In genomic region chr12:90854136-90854689, GRCh38 we compare ENCODE assay signal across 8 cellular contexts.
A peak's percentile ranks its signal among the peaks of the same experiment; 100 is the strongest.
DNase-seq lines count a peak whose midpoint lies in the region; ATAC-seq, FAIRE-seq and TF ChIP-seq lines count a peak whose summit lies in the region.

No MANE protein-coding gene starts in this region.

- no peaks in the 10 kb centered on the region for H3K36me3 ChIP-seq in GM12878 (ENCODE audit: control insufficient read depth in 2 of 2, insufficient read depth in 2 of 2, low read length in 1 of 2)
- no peaks in the 10 kb centered on the region for H3K36me3 ChIP-seq in kidney epithelial cell (ENCODE audit: control insufficient read depth, insufficient read depth, low read length)
- H3K36me3 ChIP-seq in uterus = no peaks in the 10 kb centered on the region

- H3K4me1 ChIP-seq in GM12878 (ENCODE audit: control insufficient read depth, insufficient read depth, low read length) = no peaks in the 10 kb centered on the region
- no peaks in the 10 kb centered on the region for H3K4me1 ChIP-seq in uterus

- H2AFZ ChIP-seq in GM12878 (ENCODE audit: control insufficient read depth, low read depth, low read length) = no peak overlapping the region

- POLR2A ChIA-PET in GM12878 (lab: Charles Lee) = no interaction called here

- intact Hi-C loops in GM12878 (cut with micrococcal nuclease; ENCODE audit: unreplicated experiment) = loop anchor here (1.0 to 10.0 kb wide), 3 partner anchors 8 to 1379 kb away; no protein-coding TSS in a partner anchor
- intact Hi-C loops in uterus (cut with DNase I; ENCODE audit: low total_unique reads) = no loop called here

- CTCF ChIA-PET in GM12878 (lab: Yijun Ruan, JAX) = interaction anchor here (0.6 to 1.5 kb wide), 8 partner anchors 8 to 1835 kb away, joined by 3 to 9 read pairs (median 4); no protein-coding TSS in a partner anchor

- no TSS peak for BruUV-seq in GM12878 (replicated peaks; lab: Mats Ljungman, UMichigan)

- H3K27ac ChIP-seq in GM12878 (ENCODE audit: control insufficient read depth, insufficient read depth) = no peak overlapping the region
- H3K27ac ChIP-seq in uterus = no peak overlapping the region

- WGBS in GM12878 (ENCODE audit: insufficient coverage, insufficient replicate concordance, low lambda C conversion rate, missing lambda C conversion rate) = 13% methylated on average over 8 of the region's 8 CpGs

- TF ChIP-seq RAD21 in GM12878 (IDR thresholded peaks at IDR 0.05; ENCODE audit: insufficient read depth, low read depth, low read length) = peak; percentile 66

- in situ Hi-C loops in GM13977 (cut with MboI; ENCODE audit: low pct_unique_long_range_greater_than_20kb, low sequenced_read_pairs, unreplicated experiment) (no loop called here), GM12878 (cut with MboI) (no loop called here)

- H3K4me2 ChIP-seq in GM12878 (ENCODE audit: control insufficient read depth, insufficient read depth) = no peak overlapping the region

- no peaks in the 10 kb centered on the region for H4K20me1 ChIP-seq in GM12878 (ENCODE audit: control insufficient read depth, insufficient read depth)

- no peak for TF ChIP-seq EP300 in GM12878 (IDR thresholded peaks at IDR 0.05; ENCODE audit: borderline replicate concordance in 1 of 2, control insufficient read depth in 1 of 2, low read depth in 2 of 2, low read length in 2 of 2)

- SMC1A ChIA-PET in GM12878 (lab: Charles Lee; ENCODE audit: uncharacterized antibody, unreplicated experiment) = no interaction called here

- DNase-seq in CD1c-positive myeloid dendritic cell (ENCODE audit: extremely low spot score) (peak; percentile 22), GM13977 (ENCODE audit: low spot score) (no peak), NCI-H2227 (lab: John Stamatoyannopoulos, UW; ENCODE audit: unreplicated experiment) (peak; percentile 63), GM12878 (ENCODE audit: low read depth, low spot score) (no peak), kidney epithelial cell (ENCODE audit: low read depth) (no peak), uterus (peak in 1 of 2 donors; percentile 14)
- no peak for DNase-seq in effector CD8-positive, alpha-beta T cell (lab: John Stamatoyannopoulos, UW)

- H3K4me3 ChIP-seq in GM12878 (no peak overlapping the region), kidney epithelial cell (ENCODE audit: low read depth, low read length) (no peak overlapping the region), uterus (no peak overlapping the region)

- no peak overlapping the region for H3K9ac ChIP-seq in GM12878 (ENCODE audit: control insufficient read depth, insufficient read depth, low read length)

- H3K9me3 ChIP-seq in GM12878 (replicated peaks; ENCODE audit: control insufficient read depth, insufficient read depth, low read length) (no peaks in the 10 kb centered on the region), uterus (no peaks in the 10 kb centered on the region)

- FAIRE-seq in GM12878 (lab: Jason Lieb, UNC) = peak; percentile 81

- H3K79me2 ChIP-seq in GM12878 (ENCODE audit: control insufficient read depth, insufficient read depth, low read length) = no peaks in the 10 kb centered on the region

- peak; percentile 85 for ATAC-seq in HG02870 (IDR thresholded peaks at IDR 0.05; ENCODE audit: unreplicated experiment)
- peak; percentile 82 for ATAC-seq in GM12878

- TF ChIP-seq CTCF in GM13977 (IDR thresholded peaks at IDR 0.05; ENCODE audit: extremely low read depth, insufficient read depth, missing control alignments) = peak; percentile 67
- TF ChIP-seq CTCF in GM12878 (IDR thresholded peaks at IDR 0.05 in 2 of 3, conservative IDR thresholded peaks at IDR 0.05 in 1 of 3; ENCODE audit: control insufficient read depth in 2 of 3, extremely low read depth in 1 of 3, insufficient read depth in 1 of 3, low read depth in 3 of 3, low read length in 3 of 3) = peak; percentile 62 to 76 (median 68)
- peak; percentile 84 for TF ChIP-seq CTCF in kidney epithelial cell (IDR thresholded peaks at IDR 0.05; ENCODE audit: insufficient read depth, low read length, poor library complexity, severe bottlenecking)
- TF ChIP-seq CTCF in uterus (IDR thresholded peaks at IDR 0.05) = peak; percentile 44 to 56 (median 50)

- TF ChIP-seq POLR2A in GM12878 (IDR thresholded peaks at IDR 0.05; ENCODE audit: low read depth, low read length) (no peak), uterus (IDR thresholded peaks at IDR 0.05) (no peak)

- no peaks in the 10 kb centered on the region for H3K27me3 ChIP-seq in GM12878 (replicated peaks in 1 of 2; ENCODE audit: control insufficient read depth in 2 of 2, insufficient read depth in 2 of 2, low read length in 1 of 2)
- H3K27me3 ChIP-seq in kidney epithelial cell (ENCODE audit: control insufficient read depth, insufficient read depth, low read length) = no peaks in the 10 kb centered on the region
- H3K27me3 ChIP-seq in uterus = no peaks in the 10 kb centered on the region

- RAD21 ChIA-PET in GM12878 (lab: Charles Lee; ENCODE audit: unreplicated experiment) = interaction anchor here (1.1 kb wide), 1 partner anchor 447 kb away, joined by 3 read pairs; no protein-coding TSS in a partner anchor

TF ChIP-seq in GM12878, 131 proteins besides CTCF, POLR2A, EP300 and RAD21:
- TF ChIP-seq EGR1 (IDR thresholded peaks at IDR 0.05; ENCODE audit: borderline replicate concordance in 1 of 2, low read depth in 2 of 2, low read length in 2 of 2) = no peak
- TF ChIP-seq BMI1 (IDR thresholded peaks at IDR 0.05; ENCODE audit: borderline replicate concordance) = no peak
- no peak for TF ChIP-seq SPI1 (IDR thresholded peaks at IDR 0.05; ENCODE audit: borderline replicate concordance, insufficient read depth, low read depth, low read length)
- TF ChIP-seq STAT1 (conservative IDR thresholded peaks at IDR 0.05) = no peak
- peak; percentile 72 to 92 for TF ChIP-seq SRF (IDR thresholded peaks at IDR 0.05; ENCODE audit: low read depth in 2 of 2, low read length in 2 of 2)
- no peak for TF ChIP-seq TCF12 (IDR thresholded peaks at IDR 0.05; ENCODE audit: low read depth, low read length)
- peak; percentile 36; the same call in 1 of the 2 replicates for TF ChIP-seq SMC3 (IDR thresholded peaks at IDR 0.05; ENCODE audit: borderline replicate concordance, low read length)

Comparison
In these comparisons a context has a peak if more than half of its experiments do, and no peak if none do; other contexts are left out.
1. DNase-seq: peak in CD1c-positive myeloid dendritic cell (single experiment) and NCI-H2227 (single experiment); none in GM13977 (single experiment), GM12878 (single experiment), kidney epithelial cell (single experiment) and effector CD8-positive, alpha-beta T cell (single experiment).
2. Peak in every context shown above with its lines, with median percentiles within 50 percentile points of each other: CTCF ChIP-seq.